Comparison of ENCODE assay signal across 8 cellular contexts in the genomic region with DNA sequence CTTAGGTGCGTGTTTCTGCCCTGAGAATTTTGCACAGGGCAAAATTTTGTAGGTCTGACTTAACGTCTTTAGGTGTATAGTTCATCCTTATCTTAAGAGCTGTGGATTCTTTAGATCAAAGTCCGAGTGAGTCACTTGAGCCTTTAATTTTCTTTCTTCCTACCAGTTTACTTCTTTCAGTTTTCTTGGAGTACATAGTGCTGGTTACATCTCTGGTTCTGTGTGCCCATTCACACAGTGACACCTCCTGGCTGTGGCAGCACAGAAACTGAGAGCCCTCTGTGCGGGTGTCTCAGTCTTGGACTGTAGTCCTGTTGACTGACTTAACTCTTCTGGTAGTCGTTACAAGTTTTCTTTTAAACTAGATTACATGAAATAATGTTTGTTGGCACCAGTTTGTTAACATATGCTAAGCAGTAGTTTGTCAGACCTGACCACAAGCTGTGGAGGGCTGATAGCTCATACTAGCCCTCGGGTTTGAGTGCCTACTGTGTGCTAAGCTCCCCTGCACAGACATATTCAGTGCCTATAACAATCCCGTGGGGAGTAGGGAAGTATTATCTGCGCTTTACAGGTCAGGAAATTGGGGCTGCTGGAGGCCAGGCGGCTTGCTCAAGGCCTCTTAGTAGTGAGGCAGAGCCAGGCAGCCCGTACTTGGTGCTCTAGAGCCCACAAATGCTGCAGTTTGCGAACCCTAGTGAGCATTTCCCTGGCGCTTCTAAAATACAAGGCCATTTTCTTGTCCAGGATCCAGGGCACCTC. TPM values are rescaled to one million over a fixed set of nuclear protein-coding genes. Genes with fewer than 3 reads are reported as not detected.
DNase-seq lines count a peak whose midpoint lies in the region; ATAC-seq and TF ChIP-seq lines count a peak whose summit lies in the region.

No MANE protein-coding gene starts in this region.

- H3K27me3 ChIP-seq in gastroesophageal sphincter, result no peaks in the 10 kb centered on the region

- H3K36me3 Mint-ChIP-seq in activated T-helper 17 cell treated with anti-CD3 and anti-CD28 coated beads, Interleukin-2, amount 50 U/mL, for 72 hours (ENCODE audit: low read depth), result peaks cover 20% of the 10 kb centered on the region

- no peaks in the 10 kb centered on the region for H3K9me3 Mint-ChIP-seq in activated T-helper 17 cell treated with anti-CD3 and anti-CD28 coated beads, Interleukin-2, amount 50 U/mL, for 72 hours

- no peak for TF ChIP-seq EP300 in gastroesophageal sphincter (IDR thresholded peaks at IDR 0.05)

- ATAC-seq in GM18868 (IDR thresholded peaks at IDR 0.05; ENCODE audit: unreplicated experiment) (peak; percentile 24), gastroesophageal sphincter (no peak), GM21423 (IDR thresholded peaks at IDR 0.05; ENCODE audit: unreplicated experiment) (no peak)
- peak; percentile 73 for ATAC-seq in activated T-helper 17 cell treated with anti-CD3 and anti-CD28 coated beads, Interleukin-2, amount 50 U/mL, for 72 hours (replicated peaks)

- intact Hi-C loops in posterior cingulate gyrus (cut with DNase I), result loop anchor here (5.0 kb wide), 1 partner anchor 40 kb away; no protein-coding TSS in a partner anchor

- H3K4me3 Mint-ChIP-seq in activated T-helper 17 cell treated with anti-CD3 and anti-CD28 coated beads, Interleukin-2, amount 50 U/mL, for 72 hours, result peak overlapping the region; percentile 94

- peaks cover 45% of the 10 kb centered on the region for H3K4me1 Mint-ChIP-seq in activated T-helper 17 cell treated with anti-CD3 and anti-CD28 coated beads, Interleukin-2, amount 50 U/mL, for 72 hours

- H3K27ac Mint-ChIP-seq in activated T-helper 17 cell treated with anti-CD3 and anti-CD28 coated beads, Interleukin-2, amount 50 U/mL, for 72 hours, result peak overlapping the region; percentile 93

- no peaks in the 10 kb centered on the region for H3K27me3 Mint-ChIP-seq in activated T-helper 17 cell treated with anti-CD3 and anti-CD28 coated beads, Interleukin-2, amount 50 U/mL, for 72 hours

- 22 to 30% methylated on average over 8 to 9 of the region's 12 CpGs for WGBS in gastroesophageal sphincter (ENCODE audit: low coverage in 1 of 2), 2 donors

- H3K4me3 ChIP-seq in gastroesophageal sphincter, result peak overlapping the region; percentile 96 to 98

- no peak for TF ChIP-seq POLR2A in gastroesophageal sphincter (IDR thresholded peaks at IDR 0.05)

- TF ChIP-seq CTCF in gastroesophageal sphincter (IDR thresholded peaks at IDR 0.05), result peak in 1 of 4 experiments; percentile 45

- H3K36me3 ChIP-seq in gastroesophageal sphincter, result no peaks in the 10 kb centered on the region

- DNase-seq in AG08395 (ENCODE audit: low spot score), result peak; percentile 30
- peak; percentile 64 for DNase-seq in NOMO-1 treated with DMSO at 0.1 percent for 48 hours (lab: John Stamatoyannopoulos, UW; ENCODE audit: unreplicated experiment)
- DNase-seq in posterior cingulate gyrus, result peak in 8 of 10 donors; percentile 43 to 93 (median 54)
- no peak for DNase-seq in COLO829 (ENCODE audit: low spot score)

- no peaks in the 10 kb centered on the region for H3K9me3 ChIP-seq in gastroesophageal sphincter

- H3K27ac ChIP-seq in gastroesophageal sphincter, result peak overlapping the region in 3 of 4 donors; percentile 90 to 92 (median 92)

- H3K4me1 ChIP-seq in gastroesophageal sphincter, result peaks cover 0 to 77% (median 25%) of the 10 kb centered on the region in 3 donors

RNA-seq across cellular contexts. Expression of a gene that starts 1.6 kb away (rescaled TPM):
- total RNA-seq in activated T-helper 17 cell treated with anti-CD3 and anti-CD28 coated beads, Interleukin-2, amount 50 U/mL, for 72 hours, result 100 to 1,000 TPM in 1 of 2 donors, 10 to 100 TPM in 1; 88.0 to 160 TPM
- 10 to 100 TPM; 30.9 to 69.0 (median 36.6) TPM for total RNA-seq in gastroesophageal sphincter

Comparison
In these comparisons a context has a peak if more than half of its experiments do, and no peak if none do; other contexts are left out.
1. ATAC-seq: peak in GM18868 (single experiment) and activated T-helper 17 cell treated with anti-CD3 and anti-CD28 coated beads, Interleukin-2, amount 50 U/mL, for 72 hours (single experiment); none in gastroesophageal sphincter (single experiment) and GM21423 (single experiment).